8 cellular contexts compared by ENCODE assay signal in the genomic region with DNA sequence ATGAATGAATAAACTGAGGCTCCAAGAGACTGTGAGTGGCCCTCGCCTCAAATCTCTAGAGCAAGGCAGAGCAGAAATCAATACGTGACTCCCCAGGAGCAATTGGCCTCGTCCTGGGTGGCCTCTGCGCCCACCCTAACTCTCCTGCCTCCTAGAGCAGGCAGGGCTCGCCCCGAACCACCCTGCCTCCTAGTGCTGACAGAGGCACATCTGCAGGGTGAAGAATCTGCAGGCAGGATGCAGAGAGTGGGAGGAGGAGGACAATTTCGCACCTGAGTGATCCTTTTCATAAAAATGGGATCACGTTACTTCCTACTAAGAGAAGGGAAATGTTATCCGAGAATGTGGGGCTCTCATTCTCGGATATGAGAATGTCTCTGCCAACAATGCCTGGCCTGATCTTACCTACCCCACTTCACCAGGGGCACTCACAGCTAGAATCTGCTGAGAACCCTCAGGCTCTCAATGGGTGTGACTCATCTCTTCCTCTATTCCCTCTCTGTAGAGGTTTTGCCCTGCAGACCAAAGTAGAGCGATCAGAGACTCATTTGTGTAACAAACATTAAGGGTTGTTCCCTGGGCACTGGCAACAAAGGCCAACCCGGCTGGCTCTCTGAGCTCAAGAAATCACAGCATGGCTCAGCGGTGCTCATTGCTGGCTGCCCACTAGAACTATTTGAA.
A peak's percentile ranks its signal among the peaks of the same experiment; 100 is the strongest.
DNase-seq lines count a peak whose midpoint lies in the region; ATAC-seq and TF ChIP-seq lines count a peak whose summit lies in the region.

No MANE protein-coding gene starts in this region.

- H3K9me3 ChIP-seq in CD8-positive, alpha-beta memory T cell (ENCODE audit: low read length) = no peaks in the 10 kb centered on the region
- no peaks in the 10 kb centered on the region for H3K9me3 ChIP-seq in iPS-18a (ENCODE audit: control insufficient read depth, low read depth, low read length)
- H3K9me3 ChIP-seq in upper lobe of left lung = no peaks in the 10 kb centered on the region
- no peaks in the 10 kb centered on the region for H3K9me3 ChIP-seq in BE2C

- peak in 4 of 5 donors; percentile 14 to 69 (median 21) for DNase-seq in CD8-positive, alpha-beta memory T cell
- peak; percentile 48 for DNase-seq in NCI-H748 treated with DMSO at 0.1 percent for 48 hours (lab: John Stamatoyannopoulos, UW)
- peak; percentile 77 to 85 for DNase-seq in activated T-cell treated with anti-CD3 and anti-CD28 coated beads, Interleukin-2, amount 50 U/mL, for 72 hours
- DNase-seq in upper lobe of left lung = peak; percentile 23 to 75
- no peak for DNase-seq in BE2C

- H3K4me3 Mint-ChIP-seq in CD8-positive, alpha-beta memory T cell = peak overlapping the region; percentile 55 to 94 (median 78)
- peak overlapping the region; percentile 83 to 85 for H3K4me3 Mint-ChIP-seq in activated T-cell treated with anti-CD3 and anti-CD28 coated beads, Interleukin-2, amount 50 U/mL, for 72 hours

- ATAC-seq in GM19467 (IDR thresholded peaks at IDR 0.05; ENCODE audit: unreplicated experiment) (peak; percentile 35), HG03558 (IDR thresholded peaks at IDR 0.05; ENCODE audit: extremely low read depth, unreplicated experiment) (peak; percentile 27), upper lobe of left lung (ENCODE audit: low FRiP score in 2 of 2) (peak; percentile 26 to 49)
- peak; percentile 67 to 68 for ATAC-seq in activated T-cell treated with anti-CD3 and anti-CD28 coated beads, Interleukin-2, amount 50 U/mL, for 72 hours (replicated peaks in 1 of 2)

- H3K9me3 Mint-ChIP-seq in CD8-positive, alpha-beta memory T cell = no peaks in the 10 kb centered on the region
- peaks cover 5 to 8% of the 10 kb centered on the region in 2 donors for H3K9me3 Mint-ChIP-seq in activated T-cell treated with anti-CD3 and anti-CD28 coated beads, Interleukin-2, amount 50 U/mL, for 72 hours

- H3K27ac ChIP-seq in CD8-positive, alpha-beta memory T cell (ENCODE audit: low read depth, low read length) = no peak overlapping the region
- H3K27ac ChIP-seq in iPS-18a (ENCODE audit: low read length) (no peak overlapping the region), upper lobe of left lung (peak overlapping the region; percentile 26 to 70 (median 44))

- H3K36me3 Mint-ChIP-seq in CD8-positive, alpha-beta memory T cell = peaks cover 0 to 6% (median 0%) of the 10 kb centered on the region in 3 donors
- H3K36me3 Mint-ChIP-seq in activated T-cell treated with anti-CD3 and anti-CD28 coated beads, Interleukin-2, amount 50 U/mL, for 72 hours (ENCODE audit: insufficient read depth in 2 of 2) = peaks cover 10 to 16% of the 10 kb centered on the region in 2 donors

- no peaks in the 10 kb centered on the region for H3K27me3 ChIP-seq in CD8-positive, alpha-beta memory T cell (ENCODE audit: insufficient read depth, low read length, poor library complexity, severe bottlenecking)
- no peaks in the 10 kb centered on the region for H3K27me3 ChIP-seq in iPS-18a (ENCODE audit: control insufficient read depth, insufficient read depth, low read length)
- no peaks in the 10 kb centered on the region for H3K27me3 ChIP-seq in upper lobe of left lung
- H3K27me3 ChIP-seq in BE2C = no peaks in the 10 kb centered on the region

- peak overlapping the region; percentile 6 for H3K9ac ChIP-seq in iPS-18a (ENCODE audit: low read length)

- TF ChIP-seq CTCF in upper lobe of left lung (IDR thresholded peaks at IDR 0.05) (no peak), BE2C (IDR thresholded peaks at IDR 0.05; ENCODE audit: low read depth, low read length) (no peak; the same call in 1 of the 2 replicates)

- peaks cover 0 to 6% of the 10 kb centered on the region in 2 donors for H3K27me3 Mint-ChIP-seq in CD8-positive, alpha-beta memory T cell
- H3K27me3 Mint-ChIP-seq in activated T-cell treated with anti-CD3 and anti-CD28 coated beads, Interleukin-2, amount 50 U/mL, for 72 hours (ENCODE audit: low read depth) = no peaks in the 10 kb centered on the region

- peak overlapping the region; percentile 90 to 99 (median 94) for H3K27ac Mint-ChIP-seq in CD8-positive, alpha-beta memory T cell
- peak overlapping the region; percentile 93 for H3K27ac Mint-ChIP-seq in activated T-cell treated with anti-CD3 and anti-CD28 coated beads, Interleukin-2, amount 50 U/mL, for 72 hours

- H3K4me1 Mint-ChIP-seq in CD8-positive, alpha-beta memory T cell = peaks cover 58 to 84% (median 74%) of the 10 kb centered on the region in 3 donors
- H3K4me1 Mint-ChIP-seq in activated T-cell treated with anti-CD3 and anti-CD28 coated beads, Interleukin-2, amount 50 U/mL, for 72 hours (ENCODE audit: low read depth) = peaks cover 85% of the 10 kb centered on the region

- TF ChIP-seq EP300 in upper lobe of left lung (IDR thresholded peaks at IDR 0.05) = peak in 1 of 4 donors; percentile 20

- no peak for TF ChIP-seq POLR2A in upper lobe of left lung (IDR thresholded peaks at IDR 0.05)

- POLR2A ChIA-PET in CD8-positive, alpha-beta memory T cell (lab: Charles Lee) = interaction anchor here (0.6 to 1.5 kb wide), 4 partner anchors 9 to 728 kb away, joined by 3 to 5 read pairs (median 4); a partner anchor contains a TSS

- CTCF ChIA-PET in CD8-positive, alpha-beta memory T cell (lab: Charles Lee) = interaction anchor here (1.1 to 4.5 kb wide), 12 partner anchors 9 to 428 kb away, joined by 3 to 41 read pairs (median 6); a partner anchor contains a TSS

- H3K4me3 ChIP-seq in CD8-positive, alpha-beta memory T cell (ENCODE audit: low read length) = no peak overlapping the region
- H3K4me3 ChIP-seq in iPS-18a (ENCODE audit: low read length) (no peak overlapping the region), upper lobe of left lung (no peak overlapping the region), BE2C (ENCODE audit: low read depth, low read length) (no peak overlapping the region)

- H3K4me1 ChIP-seq in CD8-positive, alpha-beta memory T cell (ENCODE audit: insufficient read depth, low read length) = peaks cover 49% of the 10 kb centered on the region
- H3K4me1 ChIP-seq in iPS-18a (ENCODE audit: control insufficient read depth, low read depth, low read length) (peaks cover 33% of the 10 kb centered on the region), upper lobe of left lung (peaks cover 11 to 34% (median 30%) of the 10 kb centered on the region in 4 donors), BE2C (peaks cover 11% of the 10 kb centered on the region; the same call in 1 of the 2 replicates)

- WGBS in upper lobe of left lung, 2 donors = 73 to 75% methylated on average over 13 of the region's 13 CpGs

- H3K36me3 ChIP-seq in CD8-positive, alpha-beta memory T cell (ENCODE audit: insufficient read depth, low read length) = no peaks in the 10 kb centered on the region
- no peaks in the 10 kb centered on the region for H3K36me3 ChIP-seq in iPS-18a (ENCODE audit: control insufficient read depth, low read depth, low read length)
- no peaks in the 10 kb centered on the region for H3K36me3 ChIP-seq in upper lobe of left lung
- H3K36me3 ChIP-seq in BE2C = no peaks in the 10 kb centered on the region

Comparison
In these comparisons a context has a peak if more than half of its experiments do, and no peak if none do; other contexts are left out.
1. H3K27ac ChIP-seq: peak in upper lobe of left lung (4 of 4); none in CD8-positive, alpha-beta memory T cell (single experiment) and iPS-18a (single experiment).
2. Peak in every context shown above with its lines, with median percentiles within 50 percentile points of each other: ATAC-seq.